ENCODE assay signal across 18 cellular contexts in the genomic region with DNA sequence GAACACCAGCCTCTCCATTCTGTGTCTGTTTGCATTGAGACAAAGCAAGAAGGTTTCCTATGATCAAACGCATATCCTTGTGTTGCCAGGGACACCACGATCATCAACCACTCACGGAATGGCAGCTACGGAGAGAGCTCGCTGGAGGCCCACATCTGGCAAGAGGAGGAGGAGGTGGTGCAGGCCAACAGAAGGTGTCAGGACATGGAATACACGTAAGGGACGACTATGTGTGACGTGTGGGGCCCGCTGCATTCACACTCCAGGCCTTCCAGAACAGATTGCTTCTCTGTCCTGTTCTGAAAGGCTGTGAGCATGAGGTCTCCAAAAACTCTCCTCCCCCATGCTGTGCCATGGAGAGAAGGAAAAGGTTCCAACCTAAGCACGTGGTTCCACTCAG.
"Had no signal": no experiment of that assay in that cellular context is flagged by ENCODE, and none has a peak within 500 bp of the region (broad histone marks: within the 10 kb centered on the region; RNA-seq: fewer than 3 reads in every experiment).

No MANE protein-coding gene starts in this region.

- H3K27ac ChIP-seq: dorsolateral prefrontal cortex, esophagus squamous epithelium, left ventricle myocardium inferior, lower lobe of right lung, thoracic aorta, transverse colon had no signal

- H3K36me3 Mint-ChIP-seq: memory B cell; naive B cell; stimulated activated naive B cell treated with anti-CD40 and anti-IgM and Interleukin-4, amounts not matched to agents 10 μg/mL and 1 μg/mL and 100 μg/mL, for 72 hours had no signal

- H3K9me3 Mint-ChIP-seq: central memory CD8-positive, alpha-beta T cell; immature natural killer cell; memory B cell; naive B cell; nephron; stimulated activated naive B cell treated with anti-CD40 and anti-IgM and Interleukin-4, amounts not matched to agents 10 μg/mL and 1 μg/mL and 100 μg/mL, for 72 hours; stimulated activated naive CD8-positive, alpha-beta T cell treated with anti-CD3 and anti-CD28 coated beads, Interleukin-15, amount 100 ng/mL, for 72 hours had no signal

- DNase-seq: cortex of kidney; effector memory CD4-positive, alpha-beta T cell; esophagus squamous epithelium; foreskin fibroblast; immature natural killer cell; left ventricle myocardium inferior; lower lobe of right lung; naive B cell; stimulated activated CD4-positive, alpha-beta T cell treated with anti-CD3 and anti-CD28 coated beads, Interleukin-2, amount 100 ng/mL, for 24 hours; stimulated activated CD4-positive, alpha-beta T cell treated with anti-CD3 and anti-CD28 coated beads, Interleukin-4, amount 100 ng/mL, for 4 hours; stimulated activated naive B cell treated with anti-CD40 and anti-IgM and Interleukin-4, amounts not matched to agents 10 μg/mL and 1 μg/mL and 100 μg/mL, for 72 hours; stimulated activated naive CD8-positive, alpha-beta T cell treated with anti-CD3 and anti-CD28 coated beads, Interleukin-15, amount 100 ng/mL, for 72 hours; transverse colon had no signal

- H3K4me1 Mint-ChIP-seq: central memory CD8-positive, alpha-beta T cell; immature natural killer cell; memory B cell; naive B cell; nephron; stimulated activated naive B cell treated with anti-CD40 and anti-IgM and Interleukin-4, amounts not matched to agents 10 μg/mL and 1 μg/mL and 100 μg/mL, for 72 hours; stimulated activated naive CD8-positive, alpha-beta T cell treated with anti-CD3 and anti-CD28 coated beads, Interleukin-15, amount 100 ng/mL, for 72 hours had no signal

- H3K27me3 Mint-ChIP-seq: naive B cell; stimulated activated naive B cell treated with anti-CD40 and anti-IgM and Interleukin-4, amounts not matched to agents 10 μg/mL and 1 μg/mL and 100 μg/mL, for 72 hours had no signal

- H3K4me1 ChIP-seq: esophagus squamous epithelium, left ventricle myocardium inferior, lower lobe of right lung, transverse colon had no signal

- H3K4me3 Mint-ChIP-seq: central memory CD8-positive, alpha-beta T cell; immature natural killer cell; memory B cell; naive B cell; nephron; stimulated activated naive B cell treated with anti-CD40 and anti-IgM and Interleukin-4, amounts not matched to agents 10 μg/mL and 1 μg/mL and 100 μg/mL, for 72 hours; stimulated activated naive CD8-positive, alpha-beta T cell treated with anti-CD3 and anti-CD28 coated beads, Interleukin-15, amount 100 ng/mL, for 72 hours had no signal

- ATAC-seq: lower lobe of right lung; stimulated activated naive B cell treated with anti-CD40 and anti-IgM and Interleukin-4, amounts not matched to agents 10 μg/mL and 1 μg/mL and 100 μg/mL, for 72 hours; stimulated activated naive CD8-positive, alpha-beta T cell treated with anti-CD3 and anti-CD28 coated beads, Interleukin-15, amount 100 ng/mL, for 72 hours had no signal

- H3K4me3 ChIP-seq: dorsolateral prefrontal cortex, esophagus squamous epithelium, left ventricle myocardium inferior, lower lobe of right lung, thoracic aorta, transverse colon had no signal

- H3K27ac Mint-ChIP-seq: immature natural killer cell; memory B cell; stimulated activated naive B cell treated with anti-CD40 and anti-IgM and Interleukin-4, amounts not matched to agents 10 μg/mL and 1 μg/mL and 100 μg/mL, for 72 hours; stimulated activated naive CD8-positive, alpha-beta T cell treated with anti-CD3 and anti-CD28 coated beads, Interleukin-15, amount 100 ng/mL, for 72 hours had no signal

- H3K9me3 ChIP-seq: esophagus squamous epithelium, left ventricle myocardium inferior, lower lobe of right lung, thoracic aorta, transverse colon had no signal

- H3K27me3 ChIP-seq: dorsolateral prefrontal cortex, esophagus squamous epithelium, transverse colon had no signal
